In genomic region chr5:62281411-62281810, GRCh38 we compare ENCODE assay signal across 1 cellular context.
TF ChIP-seq lines count a peak whose summit lies in the region.

No MANE protein-coding gene starts in this region.

TF ChIP-seq in K562, 482 proteins besides CTCF, POLR2A, EP300 and RAD21 (continued from another document):
- TF ChIP-seq NR2C2 (CRISPR knock-in tag; IDR thresholded peaks at IDR 0.05) (no peak), NR2C2 (tag; IDR thresholded peaks at IDR 0.05) (no peak), FOSL1 (tag; conservative IDR thresholded peaks at IDR 0.05) (no peak), RREB1 (CRISPR knock-in tag; IDR thresholded peaks at IDR 0.05) (no peak), MED1 (CRISPR knock-in tag; IDR thresholded peaks at IDR 0.05; ENCODE audit: borderline replicate concordance) (no peak), ZNF174 (CRISPR knock-in tag; IDR thresholded peaks at IDR 0.05) (no peak), JUN (IDR thresholded peaks at IDR 0.05; ENCODE audit: borderline replicate concordance, low read depth, low read length) (no peak), JUN (CRISPR knock-in tag; IDR thresholded peaks at IDR 0.05; ENCODE audit: borderline replicate concordance) (no peak), ZBTB9 (CRISPR knock-in tag; IDR thresholded peaks at IDR 0.05) (no peak), SIRT6 (IDR thresholded peaks at IDR 0.05; ENCODE audit: low read depth, low read length) (no peak), HINFP (tag; conservative IDR thresholded peaks at IDR 0.05; ENCODE audit: low read depth) (no peak), U2AF1 (optimal IDR thresholded peaks at IDR 0.05; ENCODE audit: low read depth, low read length) (no peak), ZNF586 (CRISPR knock-in tag; conservative IDR thresholded peaks at IDR 0.05) (no peak), MAFF (IDR thresholded peaks at IDR 0.05; ENCODE audit: low read length) (no peak), ZSCAN32 (CRISPR knock-in tag; IDR thresholded peaks at IDR 0.05) (no peak), KDM2B (CRISPR knock-in tag; IDR thresholded peaks at IDR 0.05) (no peak), MTA2 (IDR thresholded peaks at IDR 0.05; ENCODE audit: low read depth) (no peak)
